In the genomic region with DNA sequence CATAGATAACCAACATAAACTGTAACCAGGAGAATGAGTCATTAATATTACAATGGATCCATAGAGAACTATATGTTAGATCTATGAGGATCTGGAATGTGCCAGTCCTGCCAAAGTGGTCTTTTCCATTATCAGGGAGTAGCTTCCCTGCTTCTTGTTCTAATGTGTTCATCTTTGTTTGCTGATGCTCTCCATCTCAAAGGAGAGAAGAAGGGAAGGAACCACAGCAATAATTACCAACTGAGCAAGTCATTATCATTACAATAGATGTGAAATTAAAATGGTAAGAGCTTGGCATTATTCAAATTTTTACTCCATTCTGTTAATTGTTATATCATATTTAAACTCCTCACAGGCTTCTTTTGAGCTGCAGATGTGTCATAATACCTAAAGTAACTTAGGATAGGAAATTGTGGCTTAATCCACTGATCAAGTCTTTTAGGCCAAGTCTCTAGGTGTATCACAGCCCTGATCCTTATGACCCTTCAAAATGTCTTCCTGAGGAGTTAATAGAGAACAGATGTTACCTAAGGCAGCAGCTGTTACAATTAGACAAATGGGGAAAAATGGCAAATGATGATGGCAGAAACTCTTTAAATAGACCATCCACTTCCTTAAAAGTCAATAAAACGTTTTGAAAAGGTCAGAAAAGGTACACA, we compare ENCODE assay signal across 16 cellular contexts.
A peak's percentile ranks its signal among the peaks of the same experiment; 100 is the strongest.
DNase-seq lines count a peak whose midpoint lies in the region; ATAC-seq, FAIRE-seq and TF ChIP-seq lines count a peak whose summit lies in the region.
"Had no signal": no experiment of that assay in that cellular context is flagged by ENCODE, and none has a peak within 500 bp of the region (broad histone marks: within the 10 kb centered on the region; RNA-seq: fewer than 3 reads in every experiment).

No MANE protein-coding gene starts in this region.

- no peaks in the 10 kb centered on the region for H3F3A ChIP-seq in GM23338 (replicated peaks; ENCODE audit: low read depth)

- POLR2A ChIA-PET in H1 (lab: Charles Lee; ENCODE audit: partially characterized antibody) = interaction anchor here (1.2 kb wide), 1 partner anchor 103 kb away, joined by 4 read pairs; no protein-coding TSS in a partner anchor

- no peak overlapping the region for H2BK12ac ChIP-seq in H1 (ENCODE audit: low read depth, low read length)

- no peaks in the 10 kb centered on the region for H3K27me3 ChIP-seq in GM23338 (ENCODE audit: insufficient read depth)
- no peaks in the 10 kb centered on the region for H3K27me3 ChIP-seq in H1 (replicated peaks in 1 of 4; ENCODE audit: control insufficient read depth in 3 of 4, extremely low read depth in 1 of 4, insufficient read depth in 3 of 4, low read length in 3 of 4)
- no peaks in the 10 kb centered on the region for H3K27me3 ChIP-seq in left lung
- no peaks in the 10 kb centered on the region for H3K27me3 ChIP-seq in colonic mucosa
- H3K27me3 ChIP-seq: SJCRH30 had no signal

- no peaks in the 10 kb centered on the region for H3K23me2 ChIP-seq in H1 (ENCODE audit: low read depth, low read length)

- H4K20me1 ChIP-seq in GM23338 (replicated peaks; ENCODE audit: insufficient read depth) (no peaks in the 10 kb centered on the region), H1 (replicated peaks in 1 of 2; ENCODE audit: control insufficient read depth in 1 of 2, insufficient read depth in 2 of 2, low read length in 2 of 2) (no peaks in the 10 kb centered on the region)

- H2AK5ac ChIP-seq in H1 (ENCODE audit: low read depth, low read length) = no peak overlapping the region

- H3K9ac ChIP-seq in H1 (replicated peaks in 1 of 4; ENCODE audit: extremely low read depth in 1 of 4, low read depth in 3 of 4, low read length in 3 of 4) (no peak overlapping the region), colonic mucosa (ENCODE audit: low read depth in 2 of 2, low read length in 2 of 2) (no peak overlapping the region)

- H2BK120ac ChIP-seq in H1 (replicated peaks; ENCODE audit: low read depth, low read length) = no peak overlapping the region

- DNase-seq in D721Med (ENCODE audit: insufficient read length, low spot score) = no peak
- DNase-seq in GM23338 (ENCODE audit: low spot score) = peak; percentile 32
- DNase-seq in NCI-H2171 treated with DMSO at 0.1 percent for 48 hours (lab: John Stamatoyannopoulos, UW) = peak; percentile 43
- DNase-seq in H1 (ENCODE audit: low read depth in 1 of 2, low spot score in 2 of 2) = no peak
- no peak for DNase-seq in left lung
- no peak for DNase-seq in activated CD4-positive, alpha-beta T cell treated with anti-CD3 and anti-CD28 coated beads for 4 hours
- no peak for DNase-seq in colonic mucosa
- DNase-seq: Calu3; CD4-positive, CD25-positive, alpha-beta regulatory T cell; GOT3; NCI-H187; NCI-H510A; SJCRH30 had no signal

- WGBS in H1 (ENCODE audit: extremely low coverage in 1 of 2, insufficient coverage in 1 of 2, insufficient read length in 1 of 2, insufficient replicate concordance in 2 of 2, low coverage in 1 of 2, low lambda C conversion rate in 2 of 2, missing lambda C conversion rate in 1 of 2), 2 experiments = 36% methylated on average over 1 of the region's 1 CpG; no CpG with 5 or more reads in 1 of the 2 experiments

- no peak overlapping the region for H3K4me3 ChIP-seq in GM23338
- no peak overlapping the region for H3K4me3 ChIP-seq in H1 (ENCODE audit: extremely low read depth in 1 of 4, insufficient read depth in 2 of 4, low read depth in 3 of 4, low read length in 4 of 4)
- no peak overlapping the region for H3K4me3 ChIP-seq in left lung
- no peak overlapping the region for H3K4me3 ChIP-seq in colonic mucosa
- H3K4me3 ChIP-seq: K562, SJCRH30 had no signal

- H2AFZ ChIP-seq in GM23338 (no peak overlapping the region), H1 (ENCODE audit: low read length) (no peak overlapping the region)

- H3K9me3 Mint-ChIP-seq in GM23338 = peaks cover 14% of the 10 kb centered on the region

- H3K56ac ChIP-seq in H1 (replicated peaks; ENCODE audit: insufficient read length, low read depth, low read length) = no peak overlapping the region

- no peak overlapping the region for H4K91ac ChIP-seq in H1 (replicated peaks; ENCODE audit: insufficient read length, low read length)

- H3K4me2 ChIP-seq in GM23338 = peak overlapping the region; percentile 4; the same call in 1 of the 2 replicates
- 0 out of 4 replicates have a peak overlapping the region, but pooled peaks of 1 of the 2 experiments have one; percentile 7 for H3K4me2 ChIP-seq in H1 (ENCODE audit: insufficient read depth in 1 of 2, low read depth in 2 of 2, low read length in 2 of 2)

- TF ChIP-seq EP300 in H1 (IDR thresholded peaks at IDR 0.05; ENCODE audit: borderline replicate concordance in 1 of 2, low read depth in 2 of 2, low read length in 2 of 2) = no peak

- H3K27ac Mint-ChIP-seq in GM23338 = peak overlapping the region; percentile 96
- H3K27ac Mint-ChIP-seq: CD4-positive, CD25-positive, alpha-beta regulatory T cell; T-helper 2 cell treated with Interferon-gamma antibody and Interleukin-4, amounts not matched to agents 5 μg/mL and 100 μg/mL, for 36 hours had no signal

- CTCF ChIA-PET in H1 (lab: Charles Lee; ENCODE audit: partially characterized antibody) = no interaction called here

- H3K4me1 Mint-ChIP-seq in GM23338 = peaks cover 51% of the 10 kb centered on the region
- H3K4me1 Mint-ChIP-seq: CD4-positive, CD25-positive, alpha-beta regulatory T cell had no signal

- intact Hi-C loops in left lung (cut with DNase I) = no loop called here
- intact Hi-C loops in colonic mucosa (cut with DNase I) = no loop called here

- H3K9me2 ChIP-seq in GM23338 (ENCODE audit: insufficient read depth) = no peaks in the 10 kb centered on the region

- no peaks in the 10 kb centered on the region for H3K9me3 ChIP-seq in H1 (ENCODE audit: insufficient read depth in 2 of 2, low read depth in 1 of 2, low read length in 1 of 2)
- H3K9me3 ChIP-seq in left lung = no peaks in the 10 kb centered on the region
- H3K9me3 ChIP-seq in colonic mucosa = no peaks in the 10 kb centered on the region
- H3K9me3 ChIP-seq: SJCRH30 had no signal

- no peak overlapping the region for H2BK20ac ChIP-seq in H1 (ENCODE audit: low read length)

- H3K27me3 Mint-ChIP-seq in GM23338 (ENCODE audit: insufficient read depth, low read depth, poor library complexity) = no peaks in the 10 kb centered on the region
- H3K27me3 Mint-ChIP-seq: CD4-positive, CD25-positive, alpha-beta regulatory T cell had no signal

- no peak overlapping the region for H3K23ac ChIP-seq in H1 (ENCODE audit: insufficient read length)

- no peak for TF ChIP-seq POLR2A in H1 (IDR thresholded peaks at IDR 0.05; ENCODE audit: control extremely low read depth in 1 of 2, low read depth in 2 of 2, low read length in 2 of 2)

- H2BK15ac ChIP-seq in H1 (ENCODE audit: low read length) = no peak overlapping the region

- no peak overlapping the region for H3K4ac ChIP-seq in H1 (replicated peaks; ENCODE audit: insufficient read length, low read depth, low read length)

- no peak overlapping the region for H3K14ac ChIP-seq in H1 (ENCODE audit: insufficient read length)

- no peak overlapping the region; the same call in 1 of the 2 replicates for H3K18ac ChIP-seq in H1 (ENCODE audit: extremely low read depth, low read length)

- H3K36me3 Mint-ChIP-seq in GM23338 (ENCODE audit: low read depth) = peaks cover 48% of the 10 kb centered on the region
- H3K36me3 Mint-ChIP-seq: CD4-positive, CD25-positive, alpha-beta regulatory T cell had no signal

- no peak for TF ChIP-seq CTCF in D721Med (IDR thresholded peaks at IDR 0.05; ENCODE audit: insufficient read depth, missing control alignments)
- no peak for TF ChIP-seq CTCF in GM23338 (conservative IDR thresholded peaks at IDR 0.05; ENCODE audit: low read depth in 2 of 2)
- TF ChIP-seq CTCF in H1 (IDR thresholded peaks at IDR 0.05; ENCODE audit: control extremely low read depth in 1 of 3, insufficient read depth in 1 of 3, low read depth in 1 of 3, low read length in 3 of 3) = no peak
- no peak for TF ChIP-seq CTCF in left lung (IDR thresholded peaks at IDR 0.05)
- TF ChIP-seq CTCF in colonic mucosa (IDR thresholded peaks at IDR 0.05) = no peak

- no peak for TF ChIP-seq RAD21 in H1 (IDR thresholded peaks at IDR 0.05 in 1 of 2, conservative IDR thresholded peaks at IDR 0.05 in 1 of 2; ENCODE audit: low read depth in 2 of 2, low read length in 2 of 2)

- ATAC-seq in GM23338 (peak; percentile 67), left lung (no peak), HG02798 (IDR thresholded peaks at IDR 0.05; ENCODE audit: poor library complexity, unreplicated experiment) (no peak)
- ATAC-seq: K562 had no signal

- H3K36me3 ChIP-seq in GM23338 (ENCODE audit: insufficient read depth) (no peaks in the 10 kb centered on the region), H1 (ENCODE audit: control insufficient read depth in 2 of 4, insufficient read depth in 4 of 4, low read length in 3 of 4) (peaks cover 0 to 3% (median 0%) of the 10 kb centered on the region in 4 experiments; a peak in 2 of 8 replicates), left lung (no peaks in the 10 kb centered on the region), colonic mucosa (no peaks in the 10 kb centered on the region)
- H3K36me3 ChIP-seq: SJCRH30 had no signal

- no peak overlapping the region for H3K4me3 Mint-ChIP-seq in GM23338
- H3K4me3 Mint-ChIP-seq: CD4-positive, CD25-positive, alpha-beta regulatory T cell; T-helper 2 cell treated with Interferon-gamma antibody and Interleukin-4, amounts not matched to agents 5 μg/mL and 100 μg/mL, for 36 hours had no signal

- H2BK5ac ChIP-seq in H1 (ENCODE audit: low read depth, low read length) = 0 out of 2 replicates have a peak overlapping the region, but pooled peaks have one; percentile 29

- H3K4me1 ChIP-seq in GM23338 (ENCODE audit: insufficient read depth) (peaks cover 28% of the 10 kb centered on the region), H1 (replicated peaks in 1 of 4; ENCODE audit: control insufficient read depth in 3 of 4, insufficient read depth in 4 of 4, low read length in 3 of 4) (peaks cover 0 to 5% (median 0%) of the 10 kb centered on the region in 4 experiments; a peak in 1 of 7 replicates), left lung (no peaks in the 10 kb centered on the region), colonic mucosa (no peaks in the 10 kb centered on the region)
- H3K4me1 ChIP-seq: SJCRH30 had no signal

- peak overlapping the region; percentile 81 for H4K5ac ChIP-seq in H1 (ENCODE audit: insufficient read length, low read depth, low read length)

- no peaks in the 10 kb centered on the region for H3K79me2 ChIP-seq in GM23338 (replicated peaks; ENCODE audit: insufficient read depth)
- no peaks in the 10 kb centered on the region for H3K79me2 ChIP-seq in H1 (ENCODE audit: control insufficient read depth in 1 of 2, insufficient read depth in 2 of 2, low read length in 2 of 2)

- no peak overlapping the region for H4K8ac ChIP-seq in H1 (ENCODE audit: extremely low read depth, insufficient read depth, low read length)

- H3K79me1 ChIP-seq in H1 (ENCODE audit: low read depth, low read length) = no peaks in the 10 kb centered on the region

- H3K27ac ChIP-seq in GM23338 (ENCODE audit: low read depth) = peak overlapping the region; percentile 82
- H3K27ac ChIP-seq in H1 (ENCODE audit: low read depth, low read length) = peak overlapping the region; percentile 32; the same call in 1 of the 2 replicates
- no peak overlapping the region for H3K27ac ChIP-seq in left lung
- H3K27ac ChIP-seq in colonic mucosa = no peak overlapping the region
- H3K27ac ChIP-seq: SJCRH30 had no signal

- peak; percentile 60 for FAIRE-seq in D721Med (lab: Jason Lieb, UNC)
- no peak for FAIRE-seq in H1 (lab: Jason Lieb, UNC)
- FAIRE-seq: K562 had no signal

TF ChIP-seq in H1, 55 proteins besides CTCF, POLR2A, EP300 and RAD21 (continues in another document):
- no peak for TF ChIP-seq KDM1A (IDR thresholded peaks at IDR 0.05; ENCODE audit: borderline replicate concordance, low read length)

Comparison
In these comparisons a context has a peak if more than half of its experiments do, and no peak if none do; other contexts are left out.
1. DNase-seq: peak in GM23338 (single experiment) and NCI-H2171 treated with DMSO at 0.1 percent for 48 hours (single experiment); none in D721Med (single experiment), H1 (0 of 2), left lung (0 of 2), activated CD4-positive, alpha-beta T cell treated with anti-CD3 and anti-CD28 coated beads for 4 hours (0 of 2) and colonic mucosa (single experiment).
2. H3K27ac ChIP-seq: peak in GM23338 (single experiment) and H1 (single experiment); none in left lung (0 of 2) and colonic mucosa (single experiment).